In genomic region chr19:30685601-30686000, GRCh38 we compare ENCODE assay signal across 19 cellular contexts.
DNase-seq lines count a peak whose midpoint lies in the region; ATAC-seq and TF ChIP-seq lines count a peak whose summit lies in the region.
"Had no signal": no experiment of that assay in that cellular context is flagged by ENCODE, and none has a peak within 500 bp of the region (broad histone marks: within the 10 kb centered on the region; RNA-seq: fewer than 3 reads in every experiment).

No MANE protein-coding gene starts in this region.

- no peak overlapping the region for H3K4me3 Mint-ChIP-seq in GM23338
- no peak overlapping the region for H3K4me3 Mint-ChIP-seq in mesothelial cell of epicardium
- no peak overlapping the region for H3K4me3 Mint-ChIP-seq in type B pancreatic cell
- H3K4me3 Mint-ChIP-seq: B cell; CD4-positive, CD25-positive, alpha-beta regulatory T cell; CD8-positive, alpha-beta memory T cell had no signal

- ATAC-seq in GM23338 = no peak
- ATAC-seq in HG02798 (IDR thresholded peaks at IDR 0.05; ENCODE audit: poor library complexity, unreplicated experiment) = no peak
- ATAC-seq: GM12878 had no signal

- H3K4me1 Mint-ChIP-seq in GM23338 = peaks cover 24% of the 10 kb centered on the region
- peaks cover 58% of the 10 kb centered on the region for H3K4me1 Mint-ChIP-seq in mesothelial cell of epicardium
- peaks cover 58% of the 10 kb centered on the region for H3K4me1 Mint-ChIP-seq in type B pancreatic cell (ENCODE audit: unreplicated experiment)
- H3K4me1 Mint-ChIP-seq: B cell; CD8-positive, alpha-beta memory T cell had no signal

- H3K27ac Mint-ChIP-seq in GM23338 (no peak overlapping the region), mesothelial cell of epicardium (peak overlapping the region; percentile 91), type B pancreatic cell (peak overlapping the region; percentile 55)
- H3K27ac Mint-ChIP-seq: B cell; CD4-positive, CD25-positive, alpha-beta regulatory T cell; CD8-positive, alpha-beta memory T cell had no signal

- peak overlapping the region; percentile 63 for H2AFZ ChIP-seq in GM23338

- TF ChIP-seq CTCF in GM23338 (conservative IDR thresholded peaks at IDR 0.05; ENCODE audit: low read depth in 2 of 2) (no peak), mesothelial cell of epicardium (IDR thresholded peaks at IDR 0.05; ENCODE audit: unreplicated experiment) (no peak), type B pancreatic cell (conservative IDR thresholded peaks at IDR 0.05) (no peak)

- H3K4me3 ChIP-seq in GM23338 = no peak overlapping the region
- H3K4me3 ChIP-seq: BLaER1 treated with 17β-estradiol and CSF1 and Interleukin-3, amounts not matched to agents 10 nM and 100 nM; GM12878 had no signal

- DNase-seq in GM23338 (ENCODE audit: low spot score) (no peak), islet precursor cell (peak; percentile 23), mesothelial cell of epicardium (ENCODE audit: low spot score in 2 of 2, unreplicated experiment in 2 of 2) (no peak), type B pancreatic cell (ENCODE audit: extremely low spot score, unreplicated experiment) (no peak), LoVo (ENCODE audit: low spot score) (no peak)
- no peak for DNase-seq in stimulated activated CD4-positive, alpha-beta T cell treated with anti-CD3 and anti-CD28 coated beads, Interleukin-4, amount 100 ng/mL, for 4 hours
- DNase-seq: 8988T; CD4-positive, CD25-positive, alpha-beta regulatory T cell; CD8-positive, alpha-beta memory T cell; COR-L47; DMS 273 treated with DMSO at 0.1 percent for 48 hours; DMS53; DND-41; HCEC 1CT had no signal

- peaks cover 18% of the 10 kb centered on the region; the same call in 1 of the 2 replicates for H3K4me1 ChIP-seq in GM23338 (ENCODE audit: insufficient read depth)

- no peaks in the 10 kb centered on the region for H3K36me3 ChIP-seq in GM23338 (ENCODE audit: insufficient read depth)
- H3K36me3 ChIP-seq: BLaER1 treated with 17β-estradiol and CSF1 and Interleukin-3, amounts not matched to agents 10 nM and 100 nM had no signal

- H4K20me1 ChIP-seq in GM23338 (replicated peaks; ENCODE audit: insufficient read depth) = no peaks in the 10 kb centered on the region
- H4K20me1 ChIP-seq: BLaER1 treated with 17β-estradiol and CSF1 and Interleukin-3, amounts not matched to agents 10 nM and 100 nM had no signal

- H3K27ac ChIP-seq in GM23338 (ENCODE audit: low read depth) = no peak overlapping the region
- H3K27ac ChIP-seq: BLaER1 treated with 17β-estradiol and CSF1 and Interleukin-3, amounts not matched to agents 10 nM and 100 nM; HL-60 had no signal

- H3K27me3 Mint-ChIP-seq in GM23338 (ENCODE audit: insufficient read depth, low read depth, poor library complexity) = peaks cover 6% of the 10 kb centered on the region
- H3K27me3 Mint-ChIP-seq in mesothelial cell of epicardium (ENCODE audit: low read depth) = peaks cover 15% of the 10 kb centered on the region
- H3K27me3 Mint-ChIP-seq in type B pancreatic cell = peaks cover 56% of the 10 kb centered on the region

- H3K79me2 ChIP-seq in GM23338 (replicated peaks; ENCODE audit: insufficient read depth) = no peaks in the 10 kb centered on the region

- no peaks in the 10 kb centered on the region for H3K9me2 ChIP-seq in GM23338 (ENCODE audit: insufficient read depth)

- H3K9me3 Mint-ChIP-seq in GM23338 (no peaks in the 10 kb centered on the region; the same call in 2 of the 3 replicates), mesothelial cell of epicardium (no peaks in the 10 kb centered on the region), type B pancreatic cell (no peaks in the 10 kb centered on the region)
- H3K9me3 Mint-ChIP-seq: CD8-positive, alpha-beta memory T cell had no signal

- H3F3A ChIP-seq in GM23338 (replicated peaks; ENCODE audit: low read depth) = no peaks in the 10 kb centered on the region

- no peaks in the 10 kb centered on the region for H3K36me3 Mint-ChIP-seq in GM23338 (ENCODE audit: low read depth)
- no peaks in the 10 kb centered on the region for H3K36me3 Mint-ChIP-seq in mesothelial cell of epicardium
- no peaks in the 10 kb centered on the region for H3K36me3 Mint-ChIP-seq in type B pancreatic cell
- H3K36me3 Mint-ChIP-seq: CD4-positive, CD25-positive, alpha-beta regulatory T cell; CD8-positive, alpha-beta memory T cell had no signal

- no peaks in the 10 kb centered on the region for H3K27me3 ChIP-seq in GM23338 (ENCODE audit: insufficient read depth)

- H3K4me2 ChIP-seq in GM23338 = no peak overlapping the region

TF ChIP-seq in GM23338, 12 proteins besides CTCF, POLR2A, EP300 and RAD21 (continues in another document):
- TF ChIP-seq STAT1 (IDR thresholded peaks at IDR 0.05; ENCODE audit: unreplicated experiment) = no peak
- no peak for TF ChIP-seq POLR2AphosphoS5 (IDR thresholded peaks at IDR 0.05; ENCODE audit: low read depth)
- TF ChIP-seq ZNF331 (CRISPR knock-in tag; IDR thresholded peaks at IDR 0.05; ENCODE audit: low read depth) = no peak
- TF ChIP-seq ZNF114 (CRISPR knock-in tag; IDR thresholded peaks at IDR 0.05) = no peak
- TF ChIP-seq NANOG (IDR thresholded peaks at IDR 0.05; ENCODE audit: borderline replicate concordance) = no peak
- TF ChIP-seq EZH2phosphoT487 (IDR thresholded peaks at IDR 0.05; ENCODE audit: unreplicated experiment) = no peak
- TF ChIP-seq EZH2 (IDR thresholded peaks at IDR 0.05; ENCODE audit: low read depth, unreplicated experiment) = no peak
- no peak for TF ChIP-seq REST (IDR thresholded peaks at IDR 0.05; ENCODE audit: unreplicated experiment)
- TF ChIP-seq ETS1 (IDR thresholded peaks at IDR 0.05) = no peak
- no peak for TF ChIP-seq JUNB (IDR thresholded peaks at IDR 0.05; ENCODE audit: unreplicated experiment)
- TF ChIP-seq CREB1 (CRISPR knock-in tag; IDR thresholded peaks at IDR 0.05; ENCODE audit: low read depth) = no peak
